22 cellular contexts compared by ENCODE assay signal in genomic region chr16:19245326-19245925, GRCh38. TPM values are rescaled to one million over a fixed set of nuclear protein-coding genes. Genes with fewer than 3 reads are reported as not detected.
DNase-seq lines count a peak whose midpoint lies in the region; ATAC-seq and TF ChIP-seq lines count a peak whose summit lies in the region.
"Had no signal": no experiment of that assay in that cellular context is flagged by ENCODE, and none has a peak within 500 bp of the region (broad histone marks: within the 10 kb centered on the region; RNA-seq: fewer than 3 reads in every experiment).

No MANE protein-coding gene starts in this region.

- H3K27ac Mint-ChIP-seq in WTC11 = no peak overlapping the region
- H3K27ac Mint-ChIP-seq: mesothelial cell of epicardium had no signal

- CTCF ChIA-PET in WTC11 (lab: Charles Lee) = interaction anchor here (0.7 to 1.9 kb wide), 2 partner anchors 22 to 66 kb away, joined by 3 to 4 read pairs; no protein-coding TSS in a partner anchor

- no peak overlapping the region for H3K4me3 Mint-ChIP-seq in WTC11
- H3K4me3 Mint-ChIP-seq: mesothelial cell of epicardium had no signal

- no peak overlapping the region for H3K4me3 ChIP-seq in aorta (ENCODE audit: low read length in 2 of 2)
- H3K4me3 ChIP-seq: ascending aorta, BLaER1 had no signal

- TF ChIP-seq CTCF in WTC11 (IDR thresholded peaks at IDR 0.05) = no peak

- no peaks in the 10 kb centered on the region for H3K36me3 ChIP-seq in aorta (ENCODE audit: control insufficient read depth in 1 of 2, insufficient read depth in 2 of 2, low read length in 1 of 2)
- H3K36me3 ChIP-seq: ascending aorta, BLaER1 had no signal

- no peaks in the 10 kb centered on the region for H3K4me1 ChIP-seq in aorta (ENCODE audit: control insufficient read depth in 1 of 2, insufficient read depth in 2 of 2, low read length in 2 of 2)
- H3K4me1 ChIP-seq: ascending aorta, BLaER1 had no signal

- POLR2A ChIA-PET in WTC11 (lab: Charles Lee) = interaction anchor here (1.1 kb wide), 1 partner anchor 9 kb away, joined by 3 read pairs; no protein-coding TSS in a partner anchor

- no peaks in the 10 kb centered on the region for H3K27me3 Mint-ChIP-seq in WTC11 (ENCODE audit: low read depth)

- H3K36me3 Mint-ChIP-seq in WTC11 = no peaks in the 10 kb centered on the region

- peak; percentile 88 for DNase-seq in COR-L47 (lab: John Stamatoyannopoulos, UW)
- peak; percentile 83 to 98 (median 90) for DNase-seq in NCI-H1417 (lab: John Stamatoyannopoulos, UW)
- peak; percentile 85 for DNase-seq in NCI-H2196 (lab: John Stamatoyannopoulos, UW; ENCODE audit: unreplicated experiment)
- DNase-seq in WTC11 (ENCODE audit: low spot score) = peak; percentile 16
- DNase-seq in MV-4-11 (lab: John Stamatoyannopoulos, UW) = no peak
- no peak for DNase-seq in sciatic nerve (ENCODE audit: low spot score)
- no peak for DNase-seq in central memory CD4-positive, alpha-beta T cell
- DNase-seq in aorta = no peak
- DNase-seq: activated CD4-positive, alpha-beta T cell treated with anti-CD3 and anti-CD28 coated beads for 4 hours; activated CD8-positive, alpha-beta memory T cell treated with anti-CD3 and anti-CD28 coated beads, Interleukin-2, amount 50 U/mL, for 48 hours; DMS 273 treated with DMSO at 0.1 percent for 48 hours; hypothalamus; NCI-H524 treated with DMSO at 0.1 percent for 48 hours; PC-3; stimulated activated naive CD8-positive, alpha-beta T cell treated with anti-CD3 and anti-CD28 coated beads, Interleukin-15, Interleukin-2, amounts not matched to agents 100 U/mL and 50 U/mL, for 24 hours had no signal

- peaks cover 12% of the 10 kb centered on the region for H3K9me3 Mint-ChIP-seq in WTC11

- WGBS in aorta, 2 donors = 83 to 87% methylated on average over 8 of the region's 8 CpGs

- no peak for ATAC-seq in WTC11
- ATAC-seq in sciatic nerve = no peak
- no peak for ATAC-seq in aorta (ENCODE audit: low FRiP score)
- ATAC-seq: HCT116; PC-3; stimulated activated naive CD8-positive, alpha-beta T cell treated with anti-CD3 and anti-CD28 coated beads, Interleukin-15, Interleukin-2, amounts not matched to agents 100 U/mL and 50 U/mL, for 24 hours had no signal

- H3K27ac ChIP-seq in aorta (ENCODE audit: low read depth in 1 of 2, low read length in 2 of 2) = no peak overlapping the region
- H3K27ac ChIP-seq: ascending aorta, BLaER1 had no signal

- H3K4me1 Mint-ChIP-seq in WTC11 = peaks cover 3% of the 10 kb centered on the region; the same call in 1 of the 2 replicates
- H3K4me1 Mint-ChIP-seq: mesothelial cell of epicardium had no signal

- no peaks in the 10 kb centered on the region for H3K27me3 ChIP-seq in aorta (ENCODE audit: control insufficient read depth in 1 of 2, insufficient read depth in 2 of 2, low read length in 1 of 2)
- H3K27me3 ChIP-seq: ascending aorta, BLaER1 had no signal

- intact Hi-C loops in sciatic nerve (cut with DNase I) (no loop called here), aorta (cut with DNase I) (no loop called here)

- H3K9me3 ChIP-seq in aorta (ENCODE audit: control insufficient read depth, low read length) = no peaks in the 10 kb centered on the region
- H3K9me3 ChIP-seq: ascending aorta had no signal

TF ChIP-seq in WTC11, 78 proteins besides CTCF, POLR2A, EP300 and RAD21:
- TF ChIP-seq RORB (CRISPR knock-in tag; IDR thresholded peaks at IDR 0.05) (no peak), TEAD4 (CRISPR knock-in tag; IDR thresholded peaks at IDR 0.05) (no peak), USF1 (CRISPR knock-in tag; IDR thresholded peaks at IDR 0.05) (no peak), TCF7 (CRISPR knock-in tag; IDR thresholded peaks at IDR 0.05; ENCODE audit: low read depth) (no peak), NFYB (CRISPR knock-in tag; conservative IDR thresholded peaks at IDR 0.05; ENCODE audit: low read depth) (no peak), PRRX2 (CRISPR knock-in tag; IDR thresholded peaks at IDR 0.05) (no peak), ZNF317 (CRISPR knock-in tag; IDR thresholded peaks at IDR 0.05; ENCODE audit: borderline replicate concordance, low read depth) (no peak), JUN (CRISPR knock-in tag; IDR thresholded peaks at IDR 0.05) (no peak), NR1H2 (CRISPR knock-in tag; IDR thresholded peaks at IDR 0.05) (no peak), ZNF671 (CRISPR knock-in tag; IDR thresholded peaks at IDR 0.05) (no peak), NR3C1 (CRISPR knock-in tag; conservative IDR thresholded peaks at IDR 0.05; ENCODE audit: low read depth) (no peak)
- TF ChIP-seq, protein P1, sequence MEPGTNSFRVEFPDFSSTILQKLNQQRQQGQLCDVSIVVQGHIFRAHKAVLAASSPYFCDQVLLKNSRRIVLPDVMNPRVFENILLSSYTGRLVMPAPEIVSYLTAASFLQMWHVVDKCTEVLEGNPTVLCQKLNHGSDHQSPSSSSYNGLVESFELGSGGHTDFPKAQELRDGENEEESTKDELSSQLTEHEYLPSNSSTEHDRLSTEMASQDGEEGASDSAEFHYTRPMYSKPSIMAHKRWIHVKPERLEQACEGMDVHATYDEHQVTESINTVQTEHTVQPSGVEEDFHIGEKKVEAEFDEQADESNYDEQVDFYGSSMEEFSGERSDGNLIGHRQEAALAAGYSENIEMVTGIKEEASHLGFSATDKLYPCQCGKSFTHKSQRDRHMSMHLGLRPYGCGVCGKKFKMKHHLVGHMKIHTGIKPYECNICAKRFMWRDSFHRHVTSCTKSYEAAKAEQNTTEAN (CRISPR knock-in tag; IDR thresholded peaks at IDR 0.05) = no peak

RNA-seq across cellular contexts. Expression of gene CLEC19A, which starts 40.1 kb away (rescaled TPM):
- 0.09 to 0.48 TPM (median 0.41 TPM) in 3 replicates for total RNA-seq in WTC11 (2021)
- 0.13 TPM for total RNA-seq in sciatic nerve
- not detected for total RNA-seq in aorta
- polyA plus RNA-seq in aorta = not detected
- total RNA-seq: ascending aorta, kidney epithelial cell, mesothelial cell of epicardium, PC-3, renal cortical epithelial cell, ureter had no signal

Comparison
In these comparisons a context has a peak if more than half of its experiments do, and no peak if none do; other contexts are left out.
1. DNase-seq: peak in COR-L47 (single experiment), NCI-H1417 (3 of 3), NCI-H2196 (single experiment) and WTC11 (single experiment); none in MV-4-11 (single experiment), sciatic nerve (single experiment), central memory CD4-positive, alpha-beta T cell (single experiment) and aorta (0 of 2).